8 cellular contexts compared by ENCODE assay signal in the genomic region with DNA sequence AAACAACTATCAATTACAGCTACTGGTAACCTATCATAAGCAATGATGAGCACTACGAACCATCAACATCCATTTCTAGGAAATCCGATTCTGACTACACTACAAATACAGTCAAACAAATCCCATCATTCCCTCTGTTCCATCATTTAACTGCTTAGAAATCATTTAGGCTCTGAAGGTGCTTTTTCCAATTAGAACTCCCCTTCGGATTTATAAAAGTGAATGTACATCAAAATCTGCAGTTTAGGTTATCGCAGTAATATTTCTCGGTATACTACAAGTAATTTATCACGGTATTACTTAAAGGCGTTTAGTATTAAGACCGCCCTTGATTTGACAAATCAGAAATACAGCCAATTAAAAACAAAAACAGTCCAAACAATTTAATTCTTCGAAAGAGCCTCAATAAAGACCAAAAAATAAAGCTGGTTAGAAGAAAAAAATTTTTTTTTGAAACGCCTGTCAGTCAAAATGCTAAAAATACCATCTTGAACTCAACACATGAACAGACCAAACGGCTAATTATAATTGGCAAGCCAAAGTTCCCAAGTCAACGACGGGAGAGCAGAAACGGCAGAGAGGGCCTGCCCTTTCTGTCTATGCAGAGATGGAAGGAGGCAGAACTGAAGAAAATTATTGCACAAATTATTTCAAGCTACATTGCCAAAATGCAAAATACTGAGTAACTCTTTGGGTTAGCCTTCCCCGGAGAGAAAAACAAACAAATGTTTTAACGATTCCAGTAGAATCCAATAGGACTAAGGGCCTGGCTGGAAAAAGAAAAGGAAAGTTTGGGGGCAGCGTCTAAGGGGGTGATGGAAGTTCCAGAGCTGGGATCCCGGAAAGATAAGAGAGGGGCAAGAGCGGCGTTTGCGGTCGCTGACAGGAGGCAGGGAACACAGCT. TPM values are rescaled to one million over a fixed set of nuclear protein-coding genes. Genes with fewer than 3 reads are reported as not detected.
DNase-seq lines count a peak whose midpoint lies in the region; ATAC-seq and TF ChIP-seq lines count a peak whose summit lies in the region.

No MANE protein-coding gene starts in this region.

- peak overlapping the region; percentile 97 for H3K9ac ChIP-seq in adipocyte (ENCODE audit: low read length)

- CTCF ChIA-PET in GM10248 (lab: Yijun Ruan, JAX), result interaction anchor here (0.8 to 1.5 kb wide), 3 partner anchors 8 to 32 kb away, joined by 3 to 4 read pairs (median 4); no protein-coding TSS in a partner anchor

- DNase-seq in A172 (ENCODE audit: low spot score) (peak; percentile 21), GM10248 (ENCODE audit: extremely low spot score) (peak; percentile 25), NCI-H2227 (lab: John Stamatoyannopoulos, UW; ENCODE audit: unreplicated experiment) (peak; percentile 35), adipocyte (ENCODE audit: low read depth) (peak; percentile 59), right cardiac atrium (peak in 2 of 3 donors; percentile 25 to 53), retinal pigment epithelial cell (ENCODE audit: low read depth) (no peak), GM13976 (ENCODE audit: low spot score) (no peak)

- ATAC-seq in right cardiac atrium (peak; percentile 34 to 39), HG02885 (IDR thresholded peaks at IDR 0.05; ENCODE audit: poor library complexity, unreplicated experiment) (no peak)

- peak overlapping the region; percentile 98 for H3K4me3 ChIP-seq in adipocyte (ENCODE audit: low read length)
- peak overlapping the region; percentile 96 for H3K4me3 ChIP-seq in right cardiac atrium (ENCODE audit: low read length)
- H3K4me3 ChIP-seq in retinal pigment epithelial cell (ENCODE audit: low read length), result peak overlapping the region; percentile 83

- intact Hi-C loops in right cardiac atrium (cut with DNase I), result no loop called here

- in situ Hi-C loops in GM13976 (cut with MboI; ENCODE audit: low sequenced_read_pairs, unreplicated experiment), result no loop called here

- POLR2A ChIA-PET in GM10248 (lab: Yijun Ruan, JAX), result interaction anchor here (0.6 to 0.7 kb wide), 3 partner anchors 76 to 300 kb away, joined by 3 to 6 read pairs (median 5); no protein-coding TSS in a partner anchor

- WGBS in right cardiac atrium, result 5% methylated on average over 22 of the region's 22 CpGs

- no peaks in the 10 kb centered on the region for H3K36me3 ChIP-seq in adipocyte (ENCODE audit: control insufficient read depth, insufficient read depth, low read length, severe bottlenecking)

- H3K27ac ChIP-seq in right cardiac atrium (ENCODE audit: low read length), result peak overlapping the region; percentile 99

- H3K9me3 ChIP-seq in adipocyte (ENCODE audit: control insufficient read depth, low read length), result no peaks in the 10 kb centered on the region
- no peaks in the 10 kb centered on the region for H3K9me3 ChIP-seq in right cardiac atrium (ENCODE audit: control insufficient read depth, low read length)

- H3K27me3 ChIP-seq in adipocyte (replicated peaks; ENCODE audit: control insufficient read depth, insufficient read depth, low read length) (no peaks in the 10 kb centered on the region), right cardiac atrium (ENCODE audit: control insufficient read depth, insufficient read depth) (no peaks in the 10 kb centered on the region)

- TF ChIP-seq CTCF in GM10248 (IDR thresholded peaks at IDR 0.05; ENCODE audit: control extremely low read depth, extremely low read depth, low read depth, missing control alignments) (no peak), retinal pigment epithelial cell (conservative IDR thresholded peaks at IDR 0.05; ENCODE audit: low read depth, low read length) (no peak), GM13976 (IDR thresholded peaks at IDR 0.05; ENCODE audit: borderline replicate concordance, control extremely low read depth, extremely low read depth, insufficient read depth, missing control alignments) (no peak)

- H3K4me1 ChIP-seq in adipocyte (ENCODE audit: control insufficient read depth, insufficient read depth, low read length), result peaks cover 30% of the 10 kb centered on the region
- H3K4me1 ChIP-seq in right cardiac atrium (ENCODE audit: control insufficient read depth, insufficient read depth, low read length), result peaks cover 5% of the 10 kb centered on the region

RNA-seq across cellular contexts. Expression of gene VPS54, which starts 1.2 kb away (rescaled TPM):
- total RNA-seq in A172 (2014; rRNA removed; shearing (Covaris generic)), result 25.6 and 29.9 TPM in 2 replicates
- total RNA-seq in right cardiac atrium, result 10 to 100 TPM; 12.8 to 14.8 (median 13.4) TPM
- polyA plus RNA-seq in right cardiac atrium, result 8.5 TPM

Comparison
In these comparisons a context has a peak if more than half of its experiments do, and no peak if none do; other contexts are left out.
1. DNase-seq: peak in A172 (single experiment), GM10248 (single experiment), NCI-H2227 (single experiment), adipocyte (single experiment) and right cardiac atrium (2 of 3); none in retinal pigment epithelial cell (single experiment) and GM13976 (single experiment).
2. Peak in every context shown above with its lines, with median percentiles within 50 percentile points of each other: H3K4me3 ChIP-seq.